In genomic region chr1:241639653-241640148, GRCh38 we compare ENCODE assay signal across 8 cellular contexts. TPM values are rescaled to one million over a fixed set of nuclear protein-coding genes. Genes with fewer than 3 reads are reported as not detected.
A peak's percentile ranks its signal among the peaks of the same experiment; 100 is the strongest.
DNase-seq lines count a peak whose midpoint lies in the region; ATAC-seq and TF ChIP-seq lines count a peak whose summit lies in the region.

No MANE protein-coding gene starts in this region.

- DNase-seq in Caki2 (ENCODE audit: low read depth) = peak; percentile 66
- DNase-seq in SW480 (ENCODE audit: low spot score) = peak; percentile 68
- DNase-seq in cardiac fibroblast (ENCODE audit: low read depth in 2 of 2) = peak in 1 of 2 donors; percentile 43
- no peak for DNase-seq in memory B cell (ENCODE audit: low spot score in 2 of 2)
- DNase-seq in stimulated activated naive CD8-positive, alpha-beta T cell treated with anti-CD3 and anti-CD28 coated beads, Interleukin-15, amount 100 ng/mL, for 72 hours = no peak
- DNase-seq in effector CD4-positive, alpha-beta T cell = no peak

- H3K4me1 Mint-ChIP-seq in memory B cell = peaks cover 36% of the 10 kb centered on the region
- peaks cover 58% of the 10 kb centered on the region for H3K4me1 Mint-ChIP-seq in stimulated activated naive CD8-positive, alpha-beta T cell treated with anti-CD3 and anti-CD28 coated beads, Interleukin-15, amount 100 ng/mL, for 72 hours

- TF ChIP-seq CTCF in cardiac fibroblast (IDR thresholded peaks at IDR 0.05; ENCODE audit: low read depth, low read length) = no peak

- H3K9me3 Mint-ChIP-seq in memory B cell = peaks cover 6% of the 10 kb centered on the region
- H3K9me3 Mint-ChIP-seq in stimulated activated naive CD8-positive, alpha-beta T cell treated with anti-CD3 and anti-CD28 coated beads, Interleukin-15, amount 100 ng/mL, for 72 hours = peaks cover 11 to 19% of the 10 kb centered on the region in 2 donors

- H3K27ac Mint-ChIP-seq in memory B cell = peak overlapping the region; percentile 81
- peak overlapping the region; percentile 91 to 93 for H3K27ac Mint-ChIP-seq in stimulated activated naive CD8-positive, alpha-beta T cell treated with anti-CD3 and anti-CD28 coated beads, Interleukin-15, amount 100 ng/mL, for 72 hours

- no peaks in the 10 kb centered on the region for H3K27me3 Mint-ChIP-seq in memory B cell
- no peaks in the 10 kb centered on the region for H3K27me3 Mint-ChIP-seq in stimulated activated naive CD8-positive, alpha-beta T cell treated with anti-CD3 and anti-CD28 coated beads, Interleukin-15, amount 100 ng/mL, for 72 hours

- peak; percentile 46 for ATAC-seq in GM19467 (IDR thresholded peaks at IDR 0.05; ENCODE audit: unreplicated experiment)
- ATAC-seq in HG03565 (IDR thresholded peaks at IDR 0.05; ENCODE audit: unreplicated experiment) = peak; percentile 45
- peak; percentile 44 for ATAC-seq in memory B cell (ENCODE audit: low read depth)
- peak; percentile 73 for ATAC-seq in stimulated activated naive CD8-positive, alpha-beta T cell treated with anti-CD3 and anti-CD28 coated beads, Interleukin-15, amount 100 ng/mL, for 72 hours

- H3K4me3 Mint-ChIP-seq in memory B cell = peak overlapping the region; percentile 98
- peak overlapping the region; percentile 81 to 89 for H3K4me3 Mint-ChIP-seq in stimulated activated naive CD8-positive, alpha-beta T cell treated with anti-CD3 and anti-CD28 coated beads, Interleukin-15, amount 100 ng/mL, for 72 hours

- in situ Hi-C loops in Caki2 (cut with HindIII; ENCODE audit: low pct_unique_long_range_greater_than_20kb, low sequenced_read_pairs) = no loop called here

- peak overlapping the region; percentile 86 to 90 for H3K4me3 ChIP-seq in cardiac fibroblast (replicated peaks in 1 of 2; ENCODE audit: low read depth in 2 of 2, low read length in 2 of 2)

- H3K36me3 Mint-ChIP-seq in memory B cell = peaks cover 9% of the 10 kb centered on the region

RNA-seq across cellular contexts. Expression of gene CHML, which starts 0.5 kb away (rescaled TPM):
- total RNA-seq in Caki2 (2014; rRNA removed; shearing (Covaris generic); ENCODE audit: low replicate concordance) = 1.7 and 9.3 TPM in 2 replicates

RNA-seq across cellular contexts. Expression of gene OPN3, which starts 0.5 kb away (rescaled TPM):
- total RNA-seq in Caki2 (2014; rRNA removed; shearing (Covaris generic); ENCODE audit: low replicate concordance) = 82.9 and 106 TPM in 2 replicates

RNA-seq across cellular contexts. Expression of gene WDR64, which starts 12.4 kb away (rescaled TPM):
- not detected in 2 replicates for total RNA-seq in Caki2 (2014; rRNA removed; shearing (Covaris generic); ENCODE audit: low replicate concordance)

Comparison
In these comparisons a context has a peak if more than half of its experiments do, and no peak if none do; other contexts are left out.
1. DNase-seq: peak in Caki2 (single experiment) and SW480 (single experiment); none in memory B cell (0 of 2), stimulated activated naive CD8-positive, alpha-beta T cell treated with anti-CD3 and anti-CD28 coated beads, Interleukin-15, amount 100 ng/mL, for 72 hours (0 of 2) and effector CD4-positive, alpha-beta T cell (single experiment).
2. Peak in every context shown above with its lines, with median percentiles within 50 percentile points of each other: ATAC-seq.